ENCODE assay signal across 23 cellular contexts in genomic region chr6:148769304-148769968, GRCh38.
"Had no signal": no experiment of that assay in that cellular context is flagged by ENCODE, and none has a peak within 500 bp of the region (broad histone marks: within the 10 kb centered on the region; RNA-seq: fewer than 3 reads in every experiment).

No MANE protein-coding gene starts in this region.

- FAIRE-seq: keratinocyte had no signal

- H3K9me3 Mint-ChIP-seq: activated CD4-positive, alpha-beta memory T cell treated with anti-CD3 and anti-CD28 coated beads, Interleukin-2, amount 10 ng/mL, durations not matched to agents 7 days and 5 days; activated naive CD8-positive, alpha-beta T cell treated with anti-CD3 and anti-CD28 coated beads, Interleukin-2, amount 10 ng/mL, durations not matched to agents 7 days and 5 days; activated T-helper 2 cell treated with anti-CD3 and anti-CD28 coated beads, Interferon-gamma antibody, Interleukin-2, Interleukin-4, amounts not matched to agents 10 μg/mL and 5 μg/mL and 100 μg/mL, durations not matched to agents 14 hours and 24 hours and 36 hours; stimulated activated effector memory CD8-positive, alpha-beta T cell treated with anti-CD3 and anti-CD28 coated beads, Interleukin-12 subunit alpha, Interleukin-12 subunit beta, amount 100 ng/mL, for 72 hours; type B pancreatic cell had no signal

- H3K4me1 ChIP-seq: foreskin keratinocyte, testis had no signal

- DNase-seq: activated CD4-positive, alpha-beta memory T cell treated with anti-CD3 and anti-CD28 coated beads, Interleukin-2, amount 10 ng/mL, durations not matched to agents 7 days and 5 days; activated CD4-positive, alpha-beta T cell treated with anti-CD3 and anti-CD28 coated beads for 36 hours; activated CD8-positive, alpha-beta memory T cell treated with anti-CD3 and anti-CD28 coated beads, Interleukin-2, amount 10 ng/mL, durations not matched to agents 7 days and 5 days; activated naive CD4-positive, alpha-beta T cell treated with Interleukin-2 at 50 U/mL for 16 hours; activated naive CD8-positive, alpha-beta T cell treated with anti-CD3 and anti-CD28 coated beads, Interleukin-2, amount 10 ng/mL, durations not matched to agents 7 days and 5 days; activated T-cell treated with anti-CD3 and anti-CD28 coated beads, Interleukin-2, amount 50 U/mL, for 1 hour; amygdala; dorsolateral prefrontal cortex; foreskin keratinocyte; glutamatergic neuron; hippocampal formation; midbrain; ovary; stimulated activated CD4-positive, alpha-beta T cell treated with anti-CD3 and anti-CD28 coated beads, Interleukin-4, amount 100 ng/mL, for 24 hours; testis had no signal

- H3K4me2 ChIP-seq: smooth muscle cell had no signal

- H3K4me3 ChIP-seq: dorsolateral prefrontal cortex, lung, ovary, smooth muscle cell, testis had no signal

- H3K36me3 Mint-ChIP-seq: activated CD8-positive, alpha-beta memory T cell treated with anti-CD3 and anti-CD28 coated beads, Interleukin-2, amount 10 ng/mL, durations not matched to agents 7 days and 5 days; activated naive CD8-positive, alpha-beta T cell treated with anti-CD3 and anti-CD28 coated beads, Interleukin-2, amount 10 ng/mL, durations not matched to agents 7 days and 5 days; stimulated activated effector memory CD8-positive, alpha-beta T cell treated with anti-CD3 and anti-CD28 coated beads, Interleukin-12 subunit alpha, Interleukin-12 subunit beta, amount 100 ng/mL, for 72 hours; type B pancreatic cell had no signal

- H3K27me3 ChIP-seq: foreskin keratinocyte, ovary, testis had no signal

- H3K27me3 Mint-ChIP-seq: type B pancreatic cell had no signal

- H3K27ac Mint-ChIP-seq: activated CD4-positive, alpha-beta memory T cell treated with anti-CD3 and anti-CD28 coated beads, Interleukin-2, amount 10 ng/mL, durations not matched to agents 7 days and 5 days; activated CD4-positive, alpha-beta T cell treated with anti-CD3 and anti-CD28 coated beads for 36 hours; activated CD8-positive, alpha-beta memory T cell treated with anti-CD3 and anti-CD28 coated beads, Interleukin-2, amount 10 ng/mL, durations not matched to agents 7 days and 5 days; activated naive CD8-positive, alpha-beta T cell treated with anti-CD3 and anti-CD28 coated beads, Interleukin-2, amount 10 ng/mL, durations not matched to agents 7 days and 5 days; activated T-helper 2 cell treated with anti-CD3 and anti-CD28 coated beads, Interferon-gamma antibody, Interleukin-2, Interleukin-4, amounts not matched to agents 10 μg/mL and 5 μg/mL and 100 μg/mL, durations not matched to agents 14 hours and 24 hours and 36 hours; stimulated activated effector memory CD8-positive, alpha-beta T cell treated with anti-CD3 and anti-CD28 coated beads, Interleukin-12 subunit alpha, Interleukin-12 subunit beta, amount 100 ng/mL, for 72 hours; type B pancreatic cell had no signal

- H3K9me3 ChIP-seq: ovary, testis had no signal

- ATAC-seq: foreskin keratinocyte, sciatic nerve had no signal

- H3K36me3 ChIP-seq: ovary had no signal

- H3K27ac ChIP-seq: epithelial cell of prostate, foreskin keratinocyte, ovary, testis had no signal

- H3K4me3 Mint-ChIP-seq: activated CD4-positive, alpha-beta memory T cell treated with anti-CD3 and anti-CD28 coated beads, Interleukin-2, amount 10 ng/mL, durations not matched to agents 7 days and 5 days; activated CD4-positive, alpha-beta T cell treated with anti-CD3 and anti-CD28 coated beads for 36 hours; activated CD8-positive, alpha-beta memory T cell treated with anti-CD3 and anti-CD28 coated beads, Interleukin-2, amount 10 ng/mL, durations not matched to agents 7 days and 5 days; activated naive CD8-positive, alpha-beta T cell treated with anti-CD3 and anti-CD28 coated beads, Interleukin-2, amount 10 ng/mL, durations not matched to agents 7 days and 5 days; type B pancreatic cell had no signal
